In the genomic region with DNA sequence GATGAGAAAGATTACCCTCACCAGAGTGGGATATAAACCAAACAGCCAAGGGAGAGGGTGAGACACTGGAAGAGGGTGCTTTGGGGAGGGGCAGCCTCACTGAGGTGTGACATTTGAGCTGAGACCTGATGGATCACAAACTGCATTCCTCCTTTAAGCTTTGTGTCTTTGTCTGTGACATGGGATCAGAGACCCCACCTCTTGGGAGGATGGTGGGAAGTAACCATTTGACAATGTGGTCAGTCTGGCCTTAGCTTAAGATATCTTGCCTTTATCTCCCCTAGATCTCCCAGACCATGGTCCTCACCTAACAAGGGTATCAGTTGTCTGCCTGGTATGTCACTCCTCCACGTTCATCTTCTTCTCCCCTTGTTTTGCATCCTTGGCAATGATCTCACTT, we compare ENCODE assay signal across 33 cellular contexts.
"Had no signal": no experiment of that assay in that cellular context is flagged by ENCODE, and none has a peak within 500 bp of the region (broad histone marks: within the 10 kb centered on the region; RNA-seq: fewer than 3 reads in every experiment).

No MANE protein-coding gene starts in this region.

- H3K9me3 ChIP-seq: neutrophil, ovary, prostate gland, uterus had no signal

- DNase-seq: heart right ventricle; kidney glomerular epithelial cell; left cardiac atrium; left lung; lower lobe of right lung; mammary epithelial cell; mesenchymal stem cell; naive B cell; natural killer cell; nephron progenitor cell; occipital lobe; ovary; posterior cingulate gyrus; retina; right cardiac atrium; sigmoid colon; small intestine; spleen; stimulated activated CD4-positive, alpha-beta T cell treated with anti-CD3 and anti-CD28 coated beads, Interleukin-4, amount 100 ng/mL, for 4 hours; stimulated activated CD8-positive, alpha-beta memory T cell treated with anti-CD3 and anti-CD28 coated beads, Interleukin-4, amount 100 ng/mL, for 48 hours; stimulated activated naive CD4-positive, alpha-beta T cell treated with Interleukin-2 at 50 U/mL for 16 hours; stimulated activated naive CD8-positive, alpha-beta T cell treated with anti-CD3 and anti-CD28 coated beads, Interleukin-15, amount 100 ng/mL, for 72 hours; substantia nigra; uterus had no signal

- H3K36me3 ChIP-seq: heart right ventricle, left lung, lower lobe of right lung, neural progenitor cell, neutrophil, ovary, prostate gland, sigmoid colon, spleen, tibial nerve, uterus had no signal

- H3K27me3 ChIP-seq: heart right ventricle, hepatocyte, left lung, neural progenitor cell, neutrophil, ovary, sigmoid colon, tibial nerve, uterus had no signal

- H3K4me1 Mint-ChIP-seq: mesothelial cell of epicardium; naive B cell; natural killer cell; stimulated activated memory B cell treated with anti-CD40 and anti-IgM and Interleukin-4, amounts not matched to agents 10 μg/mL and 1 μg/mL and 100 μg/mL, for 72 hours; stimulated activated naive CD8-positive, alpha-beta T cell treated with anti-CD3 and anti-CD28 coated beads, Interleukin-15, amount 100 ng/mL, for 72 hours had no signal

- H3K27ac Mint-ChIP-seq: mesothelial cell of epicardium; naive B cell; natural killer cell; nephron progenitor cell; neural progenitor cell; stimulated activated memory B cell treated with anti-CD40 and anti-IgM and Interleukin-4, amounts not matched to agents 10 μg/mL and 1 μg/mL and 100 μg/mL, for 72 hours; stimulated activated naive CD8-positive, alpha-beta T cell treated with anti-CD3 and anti-CD28 coated beads, Interleukin-15, amount 100 ng/mL, for 72 hours; type B pancreatic cell had no signal

- H3K79me2 ChIP-seq: hepatocyte had no signal

- H2AFZ ChIP-seq: hepatocyte, neural progenitor cell had no signal

- H3K4me1 ChIP-seq: heart right ventricle, left lung, lower lobe of right lung, prostate gland, sigmoid colon, spleen, tibial nerve, uterus had no signal

- H3K4me3 ChIP-seq: heart right ventricle, hepatocyte, left lung, lower lobe of right lung, neural progenitor cell, ovary, prostate gland, sigmoid colon, spleen, tibial nerve, uterus had no signal

- H3K27ac ChIP-seq: heart right ventricle, hepatocyte, left lung, lower lobe of right lung, neural progenitor cell, neutrophil, ovary, prostate gland, sigmoid colon, spleen, tibial nerve, uterus had no signal

- H3K9me3 Mint-ChIP-seq: mesothelial cell of epicardium, nephron progenitor cell, neural progenitor cell, type B pancreatic cell had no signal

- H3K27me3 Mint-ChIP-seq: naive B cell; stimulated activated memory B cell treated with anti-CD40 and anti-IgM and Interleukin-4, amounts not matched to agents 10 μg/mL and 1 μg/mL and 100 μg/mL, for 72 hours; stimulated activated naive CD8-positive, alpha-beta T cell treated with anti-CD3 and anti-CD28 coated beads, Interleukin-15, amount 100 ng/mL, for 72 hours; type B pancreatic cell had no signal

- H3K36me3 Mint-ChIP-seq: mesothelial cell of epicardium; naive B cell; natural killer cell; neural progenitor cell; stimulated activated memory B cell treated with anti-CD40 and anti-IgM and Interleukin-4, amounts not matched to agents 10 μg/mL and 1 μg/mL and 100 μg/mL, for 72 hours; type B pancreatic cell had no signal

- H3K4me3 Mint-ChIP-seq: mesothelial cell of epicardium; naive B cell; natural killer cell; nephron progenitor cell; neural progenitor cell; stimulated activated memory B cell treated with anti-CD40 and anti-IgM and Interleukin-4, amounts not matched to agents 10 μg/mL and 1 μg/mL and 100 μg/mL, for 72 hours; stimulated activated naive CD8-positive, alpha-beta T cell treated with anti-CD3 and anti-CD28 coated beads, Interleukin-15, amount 100 ng/mL, for 72 hours; type B pancreatic cell had no signal

- ATAC-seq: heart right ventricle; left cardiac atrium; left lung; lower lobe of right lung; natural killer cell; right cardiac atrium; stimulated activated memory B cell treated with anti-CD40 and anti-IgM and Interleukin-4, amounts not matched to agents 10 μg/mL and 1 μg/mL and 100 μg/mL, for 72 hours; stimulated activated naive CD8-positive, alpha-beta T cell treated with anti-CD3 and anti-CD28 coated beads, Interleukin-15, amount 100 ng/mL, for 72 hours had no signal

- H3K9ac ChIP-seq: neural progenitor cell had no signal

- FAIRE-seq: keratinocyte, small intestine had no signal

- H3K4me2 ChIP-seq: hepatocyte, neural progenitor cell had no signal
